ENCODE assay signal across 23 cellular contexts in genomic region chr10:18615618-18616017, GRCh38.
"Had no signal": no experiment of that assay in that cellular context is flagged by ENCODE, and none has a peak within 500 bp of the region (broad histone marks: within the 10 kb centered on the region; RNA-seq: fewer than 3 reads in every experiment).

No MANE protein-coding gene starts in this region.

- H3K4me1 ChIP-seq: left lung had no signal

- DNase-seq: activated CD4-positive, alpha-beta T cell treated with anti-CD3 and anti-CD28 coated beads for 1 hour; activated CD8-positive, alpha-beta memory T cell treated with anti-CD3 and anti-CD28 coated beads for 24 hours; activated CD8-positive, alpha-beta memory T cell treated with anti-CD3 and anti-CD28 coated beads, Interleukin-2, amount 50 U/mL, for 48 hours; activated effector memory CD4-positive, alpha-beta T cell treated with Interleukin-2 at 50 U/mL for 16 hours; activated naive CD4-positive, alpha-beta T cell treated with anti-CD3 and anti-CD28 coated beads, Interleukin-2, amount 50 U/mL, for 16 hours; activated T-cell treated with anti-CD3 and anti-CD28 coated beads, Interleukin-2, amount 50 U/mL, for 48 hours; endodermal cell; foreskin melanocyte; glutamatergic neuron; hippocampal formation; left lung; occipital lobe; posterior cingulate gyrus; retina; stimulated activated CD4-positive, alpha-beta T cell treated with anti-CD3 and anti-CD28 coated beads, Interleukin-1b, Interleukin-23, amount 100 ng/mL, for 48 hours; stimulated activated naive CD4-positive, alpha-beta T cell treated with Interleukin-2 at 50 U/mL for 16 hours; T-helper 17 cell; thyroid gland; WERI-Rb-1 had no signal

- H3K27me3 ChIP-seq: ascending aorta, cardiac muscle cell, left lung, thyroid gland had no signal

- H3K36me3 ChIP-seq: thyroid gland, WERI-Rb-1 had no signal

- H3K27ac ChIP-seq: ascending aorta, cardiac muscle cell, left lung, thyroid gland, WERI-Rb-1 had no signal

- H3K9me3 ChIP-seq: ascending aorta, left lung, thyroid gland had no signal

- H3K4me3 ChIP-seq: ascending aorta, cardiac muscle cell, left lung, thyroid gland had no signal

- FAIRE-seq: colon, keratinocyte had no signal
